ENCODE assay signal across 7 cellular contexts in genomic region chr4:85803846-85804245, GRCh38.
"Had no signal": no experiment of that assay in that cellular context is flagged by ENCODE, and none has a peak within 500 bp of the region (broad histone marks: within the 10 kb centered on the region; RNA-seq: fewer than 3 reads in every experiment).

No MANE protein-coding gene starts in this region.

- H3K27me3 Mint-ChIP-seq: IgD-negative memory B cell had no signal

- H3K4me2 ChIP-seq: GM23338, KMS-11 had no signal

- H3K9ac ChIP-seq: KMS-11 had no signal

- DNase-seq: H9, HCEC 1CT, KBM-7 had no signal

- H3K9me3 Mint-ChIP-seq: IgD-negative memory B cell had no signal

- H3K4me3 Mint-ChIP-seq: GM23338, H9, IgD-negative memory B cell had no signal

- H3K4me3 ChIP-seq: GM23338 had no signal

- ATAC-seq: GM23338 had no signal

- H3K27ac Mint-ChIP-seq: GM23338, H9, IgD-negative memory B cell had no signal

- H3K27ac ChIP-seq: HL-60, KMS-11 had no signal
